In genomic region chr17:51500454-51500853, GRCh38 we compare ENCODE assay signal across 14 cellular contexts.
A peak's percentile ranks its signal among the peaks of the same experiment; 100 is the strongest.
DNase-seq lines count a peak whose midpoint lies in the region; ATAC-seq lines count a peak whose summit lies in the region.
"Had no signal": no experiment of that assay in that cellular context is flagged by ENCODE, and none has a peak within 500 bp of the region (broad histone marks: within the 10 kb centered on the region; RNA-seq: fewer than 3 reads in every experiment).

No MANE protein-coding gene starts in this region.

- ATAC-seq in sciatic nerve: peak; percentile 51
- ATAC-seq: A549; CD8-positive, alpha-beta T cell had no signal

- DNase-seq in DMS 273 (lab: John Stamatoyannopoulos, UW; ENCODE audit: unreplicated experiment): peak; percentile 44
- DNase-seq in DMS 273 treated with DMSO at 0.1 percent for 48 hours (lab: John Stamatoyannopoulos, UW): no peak
- peak; percentile 82 to 90 for DNase-seq in NCI-H446 (lab: John Stamatoyannopoulos, UW)
- peak; percentile 39 for DNase-seq in NCI-H69 (lab: John Stamatoyannopoulos, UW)
- no peak for DNase-seq in sciatic nerve (ENCODE audit: low spot score)
- DNase-seq in NCI-H2107 (lab: John Stamatoyannopoulos, UW): no peak
- no peak for DNase-seq in T-helper 1 cell
- DNase-seq: AML-193; Calu3; CD8-positive, alpha-beta T cell; GDM1; H9; IMR-90 had no signal

- intact Hi-C loops in sciatic nerve (cut with DNase I): no loop called here

Comparison
In these comparisons a context has a peak if more than half of its experiments do, and no peak if none do; other contexts are left out.
1. DNase-seq: peak in DMS 273 (single experiment), NCI-H446 (2 of 2) and NCI-H69 (single experiment); none in DMS 273 treated with DMSO at 0.1 percent for 48 hours (single experiment), sciatic nerve (single experiment), NCI-H2107 (single experiment) and T-helper 1 cell (0 of 5).